19 cellular contexts compared by ENCODE assay signal in genomic region chr22:43169310-43170130, GRCh38. TPM values are rescaled to one million over a fixed set of nuclear protein-coding genes. Genes with fewer than 3 reads are reported as not detected.
DNase-seq lines count a peak whose midpoint lies in the region; ATAC-seq, FAIRE-seq and TF ChIP-seq lines count a peak whose summit lies in the region.
"Had no signal": no experiment of that assay in that cellular context is flagged by ENCODE, and none has a peak within 500 bp of the region (broad histone marks: within the 10 kb centered on the region; RNA-seq: fewer than 3 reads in every experiment).

No MANE protein-coding gene starts in this region.

- TF ChIP-seq RAD21 in HepG2 (CRISPR knock-in tag; IDR thresholded peaks at IDR 0.05), result no peak

- FAIRE-seq in HepG2 (lab: Jason Lieb, UNC), result no peak
- FAIRE-seq: A549, H54 had no signal

- peaks cover 12% of the 10 kb centered on the region for H3K4me1 Mint-ChIP-seq in T-helper 17 cell

- peak overlapping the region; percentile 21 for H3K14ac ChIP-seq in neuronal stem cell (ENCODE audit: low read length)

- no peak overlapping the region for H4K8ac ChIP-seq in neuronal stem cell (ENCODE audit: low read depth, low read length)

- POLR2A ChIA-PET in HepG2 (lab: Yijun Ruan, JAX), result no interaction called here
- POLR2A ChIA-PET in OCI-LY7 (lab: Charles Lee), result no interaction called here

- no TSS peak for BruUV-seq in HepG2 (replicated peaks; lab: Mats Ljungman, UMichigan)
- no TSS peak for BruUV-seq in OCI-LY7 (replicated peaks; lab: Mats Ljungman, UMichigan)

- intact Hi-C loops in HepG2 (cut with micrococcal nuclease; ENCODE audit: unreplicated experiment) (no loop called here), right lobe of liver (cut with DNase I) (no loop called here), OCI-LY7 (cut with micrococcal nuclease; ENCODE audit: unreplicated experiment) (no loop called here)

- H3K9me3 ChIP-seq in HepG2 (ENCODE audit: low read length), result no peaks in the 10 kb centered on the region
- no peaks in the 10 kb centered on the region for H3K9me3 ChIP-seq in right lobe of liver
- no peaks in the 10 kb centered on the region for H3K9me3 ChIP-seq in T-helper 17 cell (ENCODE audit: control insufficient read depth, low read length, poor library complexity, severe bottlenecking)
- peaks cover 0 to 2% of the 10 kb centered on the region in 2 donors for H3K9me3 ChIP-seq in neuronal stem cell (replicated peaks in 1 of 2; ENCODE audit: control insufficient read depth in 2 of 2, insufficient read depth in 1 of 2, low read depth in 1 of 2, low read length in 2 of 2)
- H3K9me3 ChIP-seq in OCI-LY7 (ENCODE audit: low read length), result no peaks in the 10 kb centered on the region
- H3K9me3 ChIP-seq: A549, SJCRH30 had no signal

- no peak overlapping the region for H3K23ac ChIP-seq in neuronal stem cell (ENCODE audit: low read depth, low read length, poor library complexity)

- no peak for ATAC-seq in HepG2
- ATAC-seq in right lobe of liver, result no peak
- no peak for ATAC-seq in T-helper 17 cell
- no peak for ATAC-seq in HG03565 (IDR thresholded peaks at IDR 0.05; ENCODE audit: unreplicated experiment)
- ATAC-seq: A549 had no signal

- no peak overlapping the region for H3K18ac ChIP-seq in neuronal stem cell (ENCODE audit: low read length)

- no peaks in the 10 kb centered on the region for H3K36me3 Mint-ChIP-seq in T-helper 17 cell (ENCODE audit: low read depth)

- H2AFZ ChIP-seq in HepG2 (ENCODE audit: low read length), result no peak overlapping the region
- H2AFZ ChIP-seq in neuronal stem cell (ENCODE audit: low read length), result no peak overlapping the region
- H2AFZ ChIP-seq in OCI-LY7 (ENCODE audit: low read length), result no peak overlapping the region

- H3K27ac Mint-ChIP-seq in T-helper 17 cell, result peak overlapping the region; percentile 27
- H3K27ac Mint-ChIP-seq: B cell had no signal

- H3K36me3 ChIP-seq in HepG2 (replicated peaks in 1 of 2; ENCODE audit: control insufficient read depth in 1 of 2, insufficient read depth in 2 of 2, low read length in 2 of 2), result peaks cover 12 to 33% of the 10 kb centered on the region in 2 experiments
- peaks cover 0 to 35% (median 3%) of the 10 kb centered on the region in 4 donors for H3K36me3 ChIP-seq in right lobe of liver
- peaks cover 54 to 72% of the 10 kb centered on the region in 2 donors for H3K36me3 ChIP-seq in neuronal stem cell (replicated peaks in 1 of 2; ENCODE audit: control insufficient read depth in 2 of 2, insufficient read depth in 2 of 2, low read length in 2 of 2)
- peaks cover 68% of the 10 kb centered on the region for H3K36me3 ChIP-seq in OCI-LY7 (ENCODE audit: insufficient read depth, low read length)

- H3K27ac ChIP-seq in HepG2 (ENCODE audit: extremely low read length, insufficient read depth, low read length) (no peak overlapping the region), right lobe of liver (no peak overlapping the region), neuronal stem cell (replicated peaks; ENCODE audit: low read length) (no peak overlapping the region), OCI-LY7 (ENCODE audit: low read depth, low read length, poor library complexity, severe bottlenecking) (no peak overlapping the region)
- H3K27ac ChIP-seq: A549, SJCRH30 had no signal

- H3K4me1 ChIP-seq in HepG2 (ENCODE audit: insufficient read depth, low read length) (no peaks in the 10 kb centered on the region), right lobe of liver (no peaks in the 10 kb centered on the region), neuronal stem cell (ENCODE audit: control insufficient read depth in 2 of 2, insufficient read depth in 1 of 2, low read depth in 1 of 2, low read length in 2 of 2) (no peaks in the 10 kb centered on the region), OCI-LY7 (ENCODE audit: insufficient read depth, low read length, poor library complexity, severe bottlenecking) (no peaks in the 10 kb centered on the region)
- H3K4me1 ChIP-seq: A549, SJCRH30 had no signal

- H2BK120ac ChIP-seq in neuronal stem cell (ENCODE audit: low read depth, low read length), result no peak overlapping the region

- in situ Hi-C loops in HepG2 (cut with HindIII; ENCODE audit: extremely low pct_ligation_motif_present, low pct_unique_long_range_greater_than_20kb), result no loop called here

- H4K20me1 ChIP-seq in HepG2 (ENCODE audit: insufficient read depth, low read length) (no peaks in the 10 kb centered on the region), OCI-LY7 (ENCODE audit: insufficient read depth, low read length) (no peaks in the 10 kb centered on the region)

- H2AK5ac ChIP-seq in neuronal stem cell (ENCODE audit: low read depth, low read length), result no peak overlapping the region

- H4K91ac ChIP-seq in neuronal stem cell (ENCODE audit: low read depth, low read length, poor library complexity), result no peak overlapping the region

- H3K4me3 ChIP-seq in HepG2 (replicated peaks in 1 of 3; ENCODE audit: insufficient read depth in 1 of 3, low read depth in 2 of 3, low read length in 3 of 3) (no peak overlapping the region), right lobe of liver (no peak overlapping the region), neuronal stem cell (ENCODE audit: low read length in 2 of 2) (no peak overlapping the region), OCI-LY7 (ENCODE audit: low read depth, low read length, poor library complexity, severe bottlenecking) (no peak overlapping the region)
- H3K4me3 ChIP-seq: A549, SJCRH30 had no signal

- H3K9me2 ChIP-seq in OCI-LY7 (ENCODE audit: insufficient read depth, low read length), result no peaks in the 10 kb centered on the region

- DNase-seq in HepG2 (ENCODE audit: low spot score) (no peak), right lobe of liver (no peak), T-helper 17 cell (no peak), neuronal stem cell (ENCODE audit: low spot score) (no peak), OCI-LY7 (ENCODE audit: low spot score) (no peak), inferior parietal cortex (ENCODE audit: extremely low spot score) (no peak)
- DNase-seq: HFFc6, KBM-7, NCI-H1105, NCI-H146, NCI-H2029, NCI-H2227 treated with DMSO at 0.1 percent for 48 hours, NCI-H510A, NCI-H748 treated with DMSO at 0.1 percent for 48 hours, SJCRH30 had no signal

- 97% methylated on average over 11 of the region's 23 CpGs for WGBS in HepG2 (ENCODE audit: low lambda C conversion rate)
- WGBS in right lobe of liver (ENCODE audit: insufficient coverage, low coverage, low lambda C conversion rate, missing lambda C conversion rate), result 100% methylated on average over 2 of the region's 23 CpGs
- no CpG with 5 or more reads among the region's 23 CpGs for WGBS in neuronal stem cell (ENCODE audit: extremely low coverage in 2 of 2, insufficient read length in 2 of 2, insufficient replicate concordance in 1 of 2), 2 donors

- H3K27me3 ChIP-seq in HepG2 (ENCODE audit: control insufficient read depth in 1 of 2, insufficient read depth in 2 of 2, low read length in 2 of 2) (no peaks in the 10 kb centered on the region), right lobe of liver (no peaks in the 10 kb centered on the region), neuronal stem cell (ENCODE audit: control insufficient read depth in 3 of 3, insufficient read depth in 3 of 3, low read depth in 1 of 3, low read length in 3 of 3) (no peaks in the 10 kb centered on the region)
- H3K27me3 ChIP-seq: SJCRH30 had no signal

- no peak overlapping the region for H2BK15ac ChIP-seq in neuronal stem cell (ENCODE audit: low read length)

- no peak overlapping the region for H3K4ac ChIP-seq in neuronal stem cell (ENCODE audit: low read length)

- H3K4me2 ChIP-seq in HepG2 (ENCODE audit: low read depth, low read length) (no peak overlapping the region), neuronal stem cell (ENCODE audit: insufficient read depth, low read length, poor library complexity, severe bottlenecking) (no peak overlapping the region), OCI-LY7 (ENCODE audit: low read length) (no peak overlapping the region)
- H3K4me2 ChIP-seq: A549 had no signal

- H2BK12ac ChIP-seq in neuronal stem cell (ENCODE audit: low read length), result no peak overlapping the region

- TF ChIP-seq CTCF in HepG2 (CRISPR knock-in tag; IDR thresholded peaks at IDR 0.05), result no peak
- TF ChIP-seq CTCF in right lobe of liver (IDR thresholded peaks at IDR 0.05), result no peak
- TF ChIP-seq CTCF in OCI-LY7 (conservative IDR thresholded peaks at IDR 0.05; ENCODE audit: low read length), result no peak

- CTCF ChIA-PET in HepG2 (lab: Yijun Ruan, JAX; ENCODE audit: low intra/inter-chr PET ratio, low total read pairs), result no interaction called here
- CTCF ChIA-PET in OCI-LY7 (lab: Charles Lee; ENCODE audit: unreplicated experiment), result no interaction called here

- peak overlapping the region; percentile 39 for H2BK5ac ChIP-seq in neuronal stem cell (ENCODE audit: low read length)

- TF ChIP-seq EP300 in HepG2 (IDR thresholded peaks at IDR 0.05; ENCODE audit: low read depth in 2 of 2, low read length in 2 of 2) (no peak), HepG2 (CRISPR knock-in tag; IDR thresholded peaks at IDR 0.05; ENCODE audit: borderline replicate concordance) (no peak)

- H3K9ac ChIP-seq in HepG2 (ENCODE audit: insufficient read depth, low read depth, low read length) (no peak overlapping the region), neuronal stem cell (ENCODE audit: low read depth, low read length, poor library complexity) (no peak overlapping the region)

- no peak for TF ChIP-seq POLR2A in HepG2 (IDR thresholded peaks at IDR 0.05; ENCODE audit: insufficient read depth in 1 of 2, low read depth in 2 of 2, low read length in 2 of 2)
- no peak for TF ChIP-seq POLR2A in right lobe of liver (IDR thresholded peaks at IDR 0.05)

- no peak overlapping the region for H3K4me3 Mint-ChIP-seq in T-helper 17 cell
- H3K4me3 Mint-ChIP-seq: B cell, HFFc6 had no signal

- H3K79me2 ChIP-seq in HepG2 (ENCODE audit: insufficient read depth, low read length) (no peaks in the 10 kb centered on the region), OCI-LY7 (ENCODE audit: insufficient read depth, low read depth, low read length) (no peaks in the 10 kb centered on the region)

- no peaks in the 10 kb centered on the region for H3K27me3 Mint-ChIP-seq in T-helper 17 cell
- H3K27me3 Mint-ChIP-seq: B cell had no signal

- peaks cover 2% of the 10 kb centered on the region for H3K79me1 ChIP-seq in neuronal stem cell (ENCODE audit: low read depth, low read length)

RNA-seq across cellular contexts. Expression of gene TTLL12, which starts 17.4 kb away (rescaled TPM):
- total RNA-seq in HepG2 (2016; rRNA removed; fragmentation: Illumina TruSeq; extraction: Trizol), result 34.1 and 38.1 TPM in 2 replicates
- 6.3 and 6.6 TPM in 2 replicates for total RNA-seq in HepG2 (2016; cell fraction: cytosol; rRNA removed; fragmentation: Illumina TruSeq; extraction: Trizol; ENCODE audit: low read depth)
- total RNA-seq in HepG2 (2016; cell fraction: insoluble cytoplasmic fraction; rRNA removed; fragmentation: Illumina TruSeq; extraction: Trizol), result 28.8 and 39.8 TPM in 2 replicates
- total RNA-seq in HepG2 (2016; cell fraction: membrane; rRNA removed; fragmentation: Illumina TruSeq; extraction: Trizol), result 16.2 and 19.8 TPM in 2 replicates
- total RNA-seq in HepG2 (2016; cell fraction: nucleus; rRNA removed; fragmentation: Illumina TruSeq; extraction: Trizol), result 17.4 and 21.4 TPM in 2 replicates
- polyA plus RNA-seq in HepG2 (2011; rRNA removed), result 11.9 and 16.9 TPM in 2 replicates
- polyA plus RNA-seq in HepG2 (2011; cell fraction: cytosol; rRNA removed), result 9.1 and 12.7 TPM in 2 replicates
- 19.9 and 21.7 TPM in 2 replicates for polyA plus RNA-seq in HepG2 (2011; cell fraction: nucleus; rRNA removed)
- polyA plus RNA-seq in HepG2 (2012), result 16.6 and 24.0 TPM in 2 replicates
- polyA plus RNA-seq in HepG2 (2016; cell fraction: cytosol; fragmentation: Illumina TruSeq; extraction: Trizol; ENCODE audit: low read depth), result 3.3 and 3.4 TPM in 2 replicates
- polyA plus RNA-seq in HepG2 (2016; cell fraction: insoluble cytoplasmic fraction; fragmentation: Illumina TruSeq; extraction: Trizol; ENCODE audit: low read depth), result 31.2 and 38.2 TPM in 2 replicates
- polyA plus RNA-seq in HepG2 (2016; cell fraction: membrane; fragmentation: Illumina TruSeq; extraction: Trizol; ENCODE audit: low read depth), result 9.6 and 9.7 TPM in 2 replicates
- 32.8 and 35.2 TPM in 2 replicates for polyA plus RNA-seq in HepG2 (2016; cell fraction: nucleus; fragmentation: Illumina TruSeq; extraction: Trizol; ENCODE audit: insufficient read depth, low read depth)
- 43.9 and 71.0 TPM in 2 replicates for polyA minus RNA-seq in HepG2 (2011; rRNA and poly(A)+ RNA removed; ENCODE audit: low replicate concordance)
- 11.3 and 11.7 TPM in 2 replicates for polyA minus RNA-seq in HepG2 (2011; cell fraction: cytosol; rRNA and poly(A)+ RNA removed)
- 6.5 and 7.7 TPM in 2 replicates for polyA minus RNA-seq in HepG2 (2011; cell fraction: nucleus; rRNA and poly(A)+ RNA removed)
- 10 to 100 TPM; 18.6 to 43.5 (median 24.4) TPM for total RNA-seq in right lobe of liver
- total RNA-seq in T-helper 17 cell, result 10 to 100 TPM; 12.8 to 17.8 TPM
- 35.3 TPM for polyA plus RNA-seq in neuronal stem cell (2013, experiment 1 of 2)
- polyA plus RNA-seq in neuronal stem cell (2013, experiment 2 of 2), result 37.1 TPM
- total RNA-seq in OCI-LY7 (2014; rRNA removed; shearing (Covaris generic)), result 66.7 and 71.5 TPM in 2 replicates
- 62.6 and 66.5 TPM in 2 replicates for total RNA-seq in OCI-LY7 (2022)

RNA-seq across cellular contexts. Expression of gene TSPO, which starts 18.2 kb away (rescaled TPM):
- total RNA-seq in HepG2 (2016; rRNA removed; fragmentation: Illumina TruSeq; extraction: Trizol), result 0.32 and 0.46 TPM in 2 replicates
- 0.44 TPM in 1 of 2 replicates, not detected in the other for total RNA-seq in HepG2 (2016; cell fraction: cytosol; rRNA removed; fragmentation: Illumina TruSeq; extraction: Trizol; ENCODE audit: low read depth)
- total RNA-seq in HepG2 (2016; cell fraction: insoluble cytoplasmic fraction; rRNA removed; fragmentation: Illumina TruSeq; extraction: Trizol), result 0.54 and 0.67 TPM in 2 replicates
- 0.37 and 0.52 TPM in 2 replicates for total RNA-seq in HepG2 (2016; cell fraction: membrane; rRNA removed; fragmentation: Illumina TruSeq; extraction: Trizol)
- not detected in 2 replicates for total RNA-seq in HepG2 (2016; cell fraction: nucleus; rRNA removed; fragmentation: Illumina TruSeq; extraction: Trizol)
- polyA plus RNA-seq in HepG2 (2011; rRNA removed), result 1.4 and 2.2 TPM in 2 replicates
- polyA plus RNA-seq in HepG2 (2011; cell fraction: cytosol; rRNA removed), result 1.2 and 2.8 TPM in 2 replicates
- 1.6 and 2.3 TPM in 2 replicates for polyA plus RNA-seq in HepG2 (2011; cell fraction: nucleus; rRNA removed)
- polyA plus RNA-seq in HepG2 (2012), result 0.40 and 1.0 TPM in 2 replicates
- polyA plus RNA-seq in HepG2 (2016; cell fraction: cytosol; fragmentation: Illumina TruSeq; extraction: Trizol; ENCODE audit: low read depth), result 0.12 and 0.24 TPM in 2 replicates
- polyA plus RNA-seq in HepG2 (2016; cell fraction: insoluble cytoplasmic fraction; fragmentation: Illumina TruSeq; extraction: Trizol; ENCODE audit: low read depth), result 0.40 TPM in 1 of 2 replicates, not detected in the other
- polyA plus RNA-seq in HepG2 (2016; cell fraction: membrane; fragmentation: Illumina TruSeq; extraction: Trizol; ENCODE audit: low read depth), result 0.30 TPM in 1 of 2 replicates, not detected in the other
- polyA plus RNA-seq in HepG2 (2016; cell fraction: nucleus; fragmentation: Illumina TruSeq; extraction: Trizol; ENCODE audit: insufficient read depth, low read depth), result 0.59 TPM in 1 of 2 replicates, not detected in the other
- 1.5 and 40.6 TPM in 2 replicates for polyA minus RNA-seq in HepG2 (2011; rRNA and poly(A)+ RNA removed; ENCODE audit: low replicate concordance)
- 1.5 and 3.2 TPM in 2 replicates for polyA minus RNA-seq in HepG2 (2011; cell fraction: cytosol; rRNA and poly(A)+ RNA removed)
- not detected in 2 replicates for polyA minus RNA-seq in HepG2 (2011; cell fraction: nucleus; rRNA and poly(A)+ RNA removed)
- total RNA-seq in right lobe of liver, result 100 to 1,000 TPM in 2 of 6 experiments, 10 to 100 TPM in 4; 18.1 to 198 (median 31.9) TPM
- total RNA-seq in T-helper 17 cell, result 10 to 100 TPM; 74.1 to 89.1 TPM
- polyA plus RNA-seq in neuronal stem cell (2013, experiment 1 of 2), result 13.7 TPM
- polyA plus RNA-seq in neuronal stem cell (2013, experiment 2 of 2), result 13.8 TPM
- total RNA-seq in OCI-LY7 (2014; rRNA removed; shearing (Covaris generic)), result 47.1 and 59.6 TPM in 2 replicates
- total RNA-seq in OCI-LY7 (2022), result 55.5 and 69.9 TPM in 2 replicates

RNA-seq across cellular contexts. Expression of gene MCAT, which starts 26.3 kb away (rescaled TPM):
- total RNA-seq in HepG2 (2016; rRNA removed; fragmentation: Illumina TruSeq; extraction: Trizol) (16.7 and 19.3 TPM in 2 replicates), right lobe of liver (10 to 100 TPM in 4 of 6 experiments, 1 to 10 TPM in 2; 8.8 to 22.3 (median 11.4) TPM), T-helper 17 cell (10 to 100 TPM; 16.5 to 19.2 TPM), OCI-LY7 (2022) (23.1 and 33.2 TPM in 2 replicates)
- total RNA-seq in HepG2 (2016; cell fraction: cytosol; rRNA removed; fragmentation: Illumina TruSeq; extraction: Trizol; ENCODE audit: low read depth), result 3.6 and 4.4 TPM in 2 replicates
- total RNA-seq in HepG2 (2016; cell fraction: insoluble cytoplasmic fraction; rRNA removed; fragmentation: Illumina TruSeq; extraction: Trizol), result 16.4 and 19.9 TPM in 2 replicates
- 7.9 and 8.0 TPM in 2 replicates for total RNA-seq in HepG2 (2016; cell fraction: membrane; rRNA removed; fragmentation: Illumina TruSeq; extraction: Trizol)
- total RNA-seq in HepG2 (2016; cell fraction: nucleus; rRNA removed; fragmentation: Illumina TruSeq; extraction: Trizol), result 8.9 and 13.0 TPM in 2 replicates
- 9.3 and 10.4 TPM in 2 replicates for polyA plus RNA-seq in HepG2 (2011; rRNA removed)
- 10.7 and 14.6 TPM in 2 replicates for polyA plus RNA-seq in HepG2 (2011; cell fraction: cytosol; rRNA removed)
- polyA plus RNA-seq in HepG2 (2011; cell fraction: nucleus; rRNA removed), result 7.9 and 9.4 TPM in 2 replicates
- 7.5 and 8.7 TPM in 2 replicates for polyA plus RNA-seq in HepG2 (2012)
- polyA plus RNA-seq in HepG2 (2016; cell fraction: cytosol; fragmentation: Illumina TruSeq; extraction: Trizol; ENCODE audit: low read depth), result 4.7 and 4.9 TPM in 2 replicates
- 22.9 and 23.3 TPM in 2 replicates for polyA plus RNA-seq in HepG2 (2016; cell fraction: insoluble cytoplasmic fraction; fragmentation: Illumina TruSeq; extraction: Trizol; ENCODE audit: low read depth)
- 7.9 and 8.8 TPM in 2 replicates for polyA plus RNA-seq in HepG2 (2016; cell fraction: membrane; fragmentation: Illumina TruSeq; extraction: Trizol; ENCODE audit: low read depth)
- polyA plus RNA-seq in HepG2 (2016; cell fraction: nucleus; fragmentation: Illumina TruSeq; extraction: Trizol; ENCODE audit: insufficient read depth, low read depth), result 12.4 and 12.5 TPM in 2 replicates
- 19.9 and 20.2 TPM in 2 replicates for polyA minus RNA-seq in HepG2 (2011; rRNA and poly(A)+ RNA removed; ENCODE audit: low replicate concordance)
- 5.2 and 6.1 TPM in 2 replicates for polyA minus RNA-seq in HepG2 (2011; cell fraction: cytosol; rRNA and poly(A)+ RNA removed)
- polyA minus RNA-seq in HepG2 (2011; cell fraction: nucleus; rRNA and poly(A)+ RNA removed), result 8.6 and 9.2 TPM in 2 replicates
- polyA plus RNA-seq in neuronal stem cell (2013, experiment 1 of 2), result 14.6 TPM
- 12.4 TPM for polyA plus RNA-seq in neuronal stem cell (2013, experiment 2 of 2)
- total RNA-seq in OCI-LY7 (2014; rRNA removed; shearing (Covaris generic)), result 28.4 and 30.6 TPM in 2 replicates

RNA-seq across cellular contexts. Expression of gene BIK, which starts 59.0 kb away (rescaled TPM):
- total RNA-seq in HepG2 (2016; rRNA removed; fragmentation: Illumina TruSeq; extraction: Trizol), result 0.66 and 0.80 TPM in 2 replicates
- 0.30 and 0.71 TPM in 2 replicates for total RNA-seq in HepG2 (2016; cell fraction: cytosol; rRNA removed; fragmentation: Illumina TruSeq; extraction: Trizol; ENCODE audit: low read depth)
- 0.88 and 1.2 TPM in 2 replicates for total RNA-seq in HepG2 (2016; cell fraction: insoluble cytoplasmic fraction; rRNA removed; fragmentation: Illumina TruSeq; extraction: Trizol)
- 0.31 and 0.72 TPM in 2 replicates for total RNA-seq in HepG2 (2016; cell fraction: membrane; rRNA removed; fragmentation: Illumina TruSeq; extraction: Trizol)
- total RNA-seq in HepG2 (2016; cell fraction: nucleus; rRNA removed; fragmentation: Illumina TruSeq; extraction: Trizol), result 0.71 TPM in 1 of 2 replicates, not detected in the other
- 0.27 and 0.54 TPM in 2 replicates for polyA plus RNA-seq in HepG2 (2011; rRNA removed)
- 0.69 and 0.76 TPM in 2 replicates for polyA plus RNA-seq in HepG2 (2011; cell fraction: cytosol; rRNA removed)
- 0.90 and 1.2 TPM in 2 replicates for polyA plus RNA-seq in HepG2 (2011; cell fraction: nucleus; rRNA removed)
- 0.17 and 0.71 TPM in 2 replicates for polyA plus RNA-seq in HepG2 (2012)
- polyA plus RNA-seq in HepG2 (2016; cell fraction: cytosol; fragmentation: Illumina TruSeq; extraction: Trizol; ENCODE audit: low read depth), result 0.15 and 0.28 TPM in 2 replicates
- polyA plus RNA-seq in HepG2 (2016; cell fraction: insoluble cytoplasmic fraction; fragmentation: Illumina TruSeq; extraction: Trizol; ENCODE audit: low read depth), result 0.54 and 0.69 TPM in 2 replicates
- polyA plus RNA-seq in HepG2 (2016; cell fraction: membrane; fragmentation: Illumina TruSeq; extraction: Trizol; ENCODE audit: low read depth), result 0.19 TPM in 1 of 2 replicates, not detected in the other
- 0.53 and 1.3 TPM in 2 replicates for polyA plus RNA-seq in HepG2 (2016; cell fraction: nucleus; fragmentation: Illumina TruSeq; extraction: Trizol; ENCODE audit: insufficient read depth, low read depth)
- polyA minus RNA-seq in HepG2 (2011; rRNA and poly(A)+ RNA removed; ENCODE audit: low replicate concordance), result 0.58 and 0.82 TPM in 2 replicates
- polyA minus RNA-seq in HepG2 (2011; cell fraction: cytosol; rRNA and poly(A)+ RNA removed), result not detected in 2 replicates
- 0.62 TPM in 1 of 2 replicates, not detected in the other for polyA minus RNA-seq in HepG2 (2011; cell fraction: nucleus; rRNA and poly(A)+ RNA removed)
- total RNA-seq in right lobe of liver, result under 1 TPM in 5 of 6 experiments, not detected in 1; 0.22 to 0.42 (median 0.31) TPM
- total RNA-seq in T-helper 17 cell, result 1 to 10 TPM; 2.3 to 3.8 TPM
- polyA plus RNA-seq in neuronal stem cell (2013, experiment 1 of 2), result 1.3 TPM
- 1.0 TPM for polyA plus RNA-seq in neuronal stem cell (2013, experiment 2 of 2)
- 104 and 143 TPM in 2 replicates for total RNA-seq in OCI-LY7 (2014; rRNA removed; shearing (Covaris generic))
- total RNA-seq in OCI-LY7 (2022), result 67.6 and 88.4 TPM in 2 replicates

Comparison
In these comparisons a context has a peak if more than half of its experiments do, and no peak if none do; other contexts are left out.
1. RNA of gene TSPO, which starts 18.2 kb away (total RNA-seq): 74.1 to 89.1 TPM in T-helper 17 cell, 47.1 to 69.9 TPM in OCI-LY7 and 18.1 to 198 TPM in right lobe of liver; 0.32 to 0.67 TPM in HepG2; every median in the first group is over 10 times any median in the second.